In genomic region chr2:175854665-175855064, GRCh38 we compare ENCODE assay signal across 25 cellular contexts.
DNase-seq lines count a peak whose midpoint lies in the region; TF ChIP-seq lines count a peak whose summit lies in the region.
"Had no signal": no experiment of that assay in that cellular context is flagged by ENCODE, and none has a peak within 500 bp of the region (broad histone marks: within the 10 kb centered on the region; RNA-seq: fewer than 3 reads in every experiment).

No MANE protein-coding gene starts in this region.

- H3K4me3 ChIP-seq in fibroblast of lung (replicated peaks in 1 of 4; ENCODE audit: control extremely low read depth in 1 of 4, insufficient read depth in 1 of 4, low read depth in 3 of 4, low read length in 4 of 4), result no peak overlapping the region
- no peak overlapping the region for H3K4me3 ChIP-seq in skeletal muscle satellite cell (ENCODE audit: low read length)
- H3K4me3 ChIP-seq in smooth muscle cell, result no peak overlapping the region
- no peak overlapping the region for H3K4me3 ChIP-seq in vagina
- H3K4me3 ChIP-seq: adrenal gland, Peyer's patch, prostate gland, SK-N-MC had no signal

- H3K9me3 ChIP-seq in fibroblast of lung (ENCODE audit: control insufficient read depth, insufficient read depth, low read depth, low read length) (no peaks in the 10 kb centered on the region), skeletal muscle satellite cell (replicated peaks; ENCODE audit: low read length) (no peaks in the 10 kb centered on the region), smooth muscle cell (replicated peaks; ENCODE audit: low read depth) (no peaks in the 10 kb centered on the region), vagina (no peaks in the 10 kb centered on the region)
- H3K9me3 ChIP-seq: adrenal gland, Peyer's patch, prostate gland had no signal

- H3K36me3 ChIP-seq in fibroblast of lung (ENCODE audit: control insufficient read depth, insufficient read depth, low read length) (no peaks in the 10 kb centered on the region), skeletal muscle satellite cell (ENCODE audit: insufficient read depth, low read length) (no peaks in the 10 kb centered on the region), smooth muscle cell (ENCODE audit: low read depth) (no peaks in the 10 kb centered on the region), vagina (no peaks in the 10 kb centered on the region)
- H3K36me3 ChIP-seq: adrenal gland, Peyer's patch, prostate gland had no signal

- H2AFZ ChIP-seq in fibroblast of lung (ENCODE audit: low read length) (no peak overlapping the region), smooth muscle cell (ENCODE audit: low read depth) (no peak overlapping the region)

- H3K9ac ChIP-seq in fibroblast of lung (ENCODE audit: insufficient read depth, low read length) (no peak overlapping the region), skeletal muscle satellite cell (ENCODE audit: low read depth, low read length) (no peak overlapping the region), smooth muscle cell (ENCODE audit: low read depth) (no peak overlapping the region)

- no peaks in the 10 kb centered on the region for H3F3A ChIP-seq in smooth muscle cell (ENCODE audit: low read depth)

- no peak overlapping the region for H3K4me2 ChIP-seq in fibroblast of lung (ENCODE audit: extremely low read depth, insufficient read depth, low read length)
- peak overlapping the region; percentile 23 for H3K4me2 ChIP-seq in skeletal muscle satellite cell (ENCODE audit: low read length)
- no peak overlapping the region for H3K4me2 ChIP-seq in smooth muscle cell

- H3K27ac ChIP-seq in fibroblast of lung (ENCODE audit: insufficient read depth, low read length) (no peak overlapping the region), smooth muscle cell (ENCODE audit: low read depth) (no peak overlapping the region), vagina (no peak overlapping the region)
- H3K27ac ChIP-seq: 22Rv1, adrenal gland, Peyer's patch, prostate gland, SK-N-MC had no signal

- peak; percentile 90 for DNase-seq in NCI-H1105 treated with DMSO at 0.1 percent for 48 hours (lab: John Stamatoyannopoulos, UW)
- DNase-seq in NCI-H1105 (lab: John Stamatoyannopoulos, UW), result no peak
- peak; percentile 70 for DNase-seq in NCI-H774 (lab: John Stamatoyannopoulos, UW)
- peak; percentile 46 to 51 for DNase-seq in fibroblast of lung (ENCODE audit: low read depth in 2 of 2)
- no peak for DNase-seq in smooth muscle cell (lab: John Stamatoyannopoulos, UW; ENCODE audit: unreplicated experiment)
- no peak for DNase-seq in NCI-H446 (lab: John Stamatoyannopoulos, UW)
- no peak for DNase-seq in vagina (ENCODE audit: extremely low spot score in 2 of 2)
- DNase-seq: activated CD4-positive, alpha-beta T cell treated with anti-CD3 and anti-CD28 coated beads for 36 hours; activated CD8-positive, alpha-beta memory T cell treated with anti-CD3 and anti-CD28 coated beads, Interleukin-2, amount 10 ng/mL, durations not matched to agents 7 days and 5 days; activated effector memory CD4-positive, alpha-beta T cell treated with anti-CD3 and anti-CD28 coated beads, Interleukin-2, amount 50 U/mL, for 16 hours; adrenal gland; C1 segment of cervical spinal cord; central memory CD4-positive, alpha-beta T cell; DMS53; effector CD4-positive, alpha-beta T cell; Kasumi-1; kidney; NCI-H526; nephron progenitor cell; Peyer's patch; stimulated activated CD4-positive, alpha-beta T cell treated with anti-CD3 and anti-CD28 coated beads, Interleukin-12 subunit alpha, Interleukin-12 subunit beta, amount 100 ng/mL, for 4 hours had no signal

- intact Hi-C loops in vagina (cut with DNase I), result no loop called here

- 48% methylated on average over 6 of the region's 6 CpGs for WGBS in smooth muscle cell (ENCODE audit: low lambda C conversion rate)

- TF ChIP-seq CTCF in fibroblast of lung (conservative IDR thresholded peaks at IDR 0.05 in 1 of 2, IDR thresholded peaks at IDR 0.05 in 1 of 2; ENCODE audit: low read depth in 1 of 2, low read length in 2 of 2) (no peak), smooth muscle cell (IDR thresholded peaks at IDR 0.05; ENCODE audit: borderline replicate concordance, insufficient read depth, poor library complexity, severe bottlenecking) (no peak), vagina (IDR thresholded peaks at IDR 0.05) (no peak)

- TF ChIP-seq POLR2A in vagina (IDR thresholded peaks at IDR 0.05), result no peak

- H3K79me2 ChIP-seq in fibroblast of lung (ENCODE audit: control insufficient read depth, insufficient read depth, low read length) (no peaks in the 10 kb centered on the region), smooth muscle cell (ENCODE audit: low read depth) (no peaks in the 10 kb centered on the region)

- H4K20me1 ChIP-seq in fibroblast of lung (ENCODE audit: control insufficient read depth, extremely low read depth, insufficient read depth, low read length), result no peaks in the 10 kb centered on the region
- no peaks in the 10 kb centered on the region for H4K20me1 ChIP-seq in smooth muscle cell (ENCODE audit: low read depth)

- H3K4me1 ChIP-seq in fibroblast of lung (ENCODE audit: control insufficient read depth, extremely low read depth, insufficient read depth, low read length) (no peaks in the 10 kb centered on the region), skeletal muscle satellite cell (ENCODE audit: control insufficient read depth, insufficient read depth, low read length) (peaks cover 27% of the 10 kb centered on the region), smooth muscle cell (ENCODE audit: low read depth) (peaks cover 19% of the 10 kb centered on the region), vagina (no peaks in the 10 kb centered on the region)
- H3K4me1 ChIP-seq: adrenal gland, prostate gland had no signal

- H3K27me3 ChIP-seq in fibroblast of lung (ENCODE audit: control insufficient read depth, insufficient read depth, low read length) (no peaks in the 10 kb centered on the region), skeletal muscle satellite cell (ENCODE audit: control insufficient read depth, insufficient read depth, low read length) (no peaks in the 10 kb centered on the region), smooth muscle cell (ENCODE audit: low read depth) (no peaks in the 10 kb centered on the region), vagina (no peaks in the 10 kb centered on the region)
- H3K27me3 ChIP-seq: adrenal gland, Peyer's patch had no signal

Comparison
In these comparisons a context has a peak if more than half of its experiments do, and no peak if none do; other contexts are left out.
1. DNase-seq: peak in NCI-H1105 treated with DMSO at 0.1 percent for 48 hours (single experiment), NCI-H774 (single experiment) and fibroblast of lung (2 of 2); none in NCI-H1105 (single experiment), smooth muscle cell (single experiment), NCI-H446 (0 of 2) and vagina (0 of 2).